Comparison of ENCODE assay signal across 10 cellular contexts in genomic region chr5:122421379-122422081, GRCh38.
DNase-seq lines count a peak whose midpoint lies in the region; ATAC-seq, FAIRE-seq and TF ChIP-seq lines count a peak whose summit lies in the region.
"Had no signal": no experiment of that assay in that cellular context is flagged by ENCODE, and none has a peak within 500 bp of the region (broad histone marks: within the 10 kb centered on the region; RNA-seq: fewer than 3 reads in every experiment).

No MANE protein-coding gene starts in this region.

- no peaks in the 10 kb centered on the region for H3K27me3 ChIP-seq in mesendoderm (ENCODE audit: insufficient read depth, low read length, poor library complexity)
- H3K27me3 ChIP-seq: stomach had no signal

- ATAC-seq in GM19397 (IDR thresholded peaks at IDR 0.05; ENCODE audit: unreplicated experiment) (peak; percentile 89), HG02840 (IDR thresholded peaks at IDR 0.05; ENCODE audit: low FRiP score, unreplicated experiment) (peak; percentile 85), HG03520 (IDR thresholded peaks at IDR 0.05; ENCODE audit: unreplicated experiment) (peak; percentile 95), left ventricle myocardium superior (no peak)

- TF ChIP-seq POLR2A in GM12892 (IDR thresholded peaks at IDR 0.05; ENCODE audit: low read depth, low read length), result no peak

- H3K9ac ChIP-seq in mesendoderm (ENCODE audit: low read length), result no peak overlapping the region

- no peak overlapping the region for H3K4me3 ChIP-seq in mesendoderm (ENCODE audit: low read length)
- H3K4me3 ChIP-seq: stomach had no signal

- intact Hi-C loops in left ventricle myocardium superior (cut with micrococcal nuclease), result no loop called here

- H2BK5ac ChIP-seq in mesendoderm (ENCODE audit: low read length), result no peak overlapping the region

- WGBS in mesendoderm (ENCODE audit: extremely low coverage, insufficient coverage, low lambda C conversion rate), result no CpG with 5 or more reads among the region's 2 CpGs

- no peak overlapping the region for H3K4me2 ChIP-seq in mesendoderm (ENCODE audit: low read length)

- H3K23ac ChIP-seq in mesendoderm (ENCODE audit: low read length), result no peak overlapping the region

- no peaks in the 10 kb centered on the region for H3K36me3 ChIP-seq in mesendoderm (ENCODE audit: control insufficient read depth, insufficient read depth, low read length)
- H3K36me3 ChIP-seq: stomach had no signal

- H3K4ac ChIP-seq in mesendoderm (ENCODE audit: low read depth, low read length), result no peak overlapping the region

- no peak overlapping the region for H3K56ac ChIP-seq in mesendoderm (ENCODE audit: low read length)

- H3K4me1 ChIP-seq in mesendoderm (ENCODE audit: control insufficient read depth, low read depth, low read length), result no peaks in the 10 kb centered on the region
- H3K4me1 ChIP-seq: stomach had no signal

- H3K27ac ChIP-seq in mesendoderm (ENCODE audit: low read depth, low read length), result no peak overlapping the region
- H3K27ac ChIP-seq: stomach had no signal

- DNase-seq in GM12892 (ENCODE audit: insufficient read length) (peak; percentile 13), mesendoderm (no peak), left ventricle myocardium superior (no peak), D341Med (ENCODE audit: low spot score) (no peak), AML-193 (lab: John Stamatoyannopoulos, UW) (no peak)
- DNase-seq: stomach had no signal

- H3K79me1 ChIP-seq in mesendoderm (ENCODE audit: low read length), result no peaks in the 10 kb centered on the region

- no peak overlapping the region for H4K5ac ChIP-seq in mesendoderm (ENCODE audit: low read length)

- no peak overlapping the region for H2AK5ac ChIP-seq in mesendoderm (ENCODE audit: low read length)

- no peak overlapping the region for H4K8ac ChIP-seq in mesendoderm (ENCODE audit: low read depth, low read length)

- H2BK120ac ChIP-seq in mesendoderm (ENCODE audit: low read depth, low read length), result no peak overlapping the region

- no peak overlapping the region for H3K18ac ChIP-seq in mesendoderm (ENCODE audit: low read length)

- H2BK15ac ChIP-seq in mesendoderm (replicated peaks; ENCODE audit: low read depth), result no peak overlapping the region

- peak; percentile 86 for FAIRE-seq in GM12892 (lab: Jason Lieb, UNC)
- FAIRE-seq: bronchial epithelial cell had no signal

- H3K79me2 ChIP-seq in mesendoderm (ENCODE audit: control insufficient read depth, insufficient read depth, low read length), result no peaks in the 10 kb centered on the region
